ENCODE assay signal across 8 cellular contexts in genomic region chr17:7294614-7295153, GRCh38. TPM values are rescaled to one million over a fixed set of nuclear protein-coding genes. Genes with fewer than 3 reads are reported as not detected.
DNase-seq lines count a peak whose midpoint lies in the region; ATAC-seq and TF ChIP-seq lines count a peak whose summit lies in the region.

TSS of gene YBX2 (minus strand) at chr17:7294639. CDS start at chr17:7294500, 139 bp downstream.

- H3K27ac ChIP-seq in RWPE1 (peak within 1 kb of the TSS; percentile 81), left ventricle myocardium inferior (replicated peaks) (peak within 1 kb of the TSS; percentile 87), skeletal muscle tissue (ENCODE audit: low read depth, low read length) (no peak within 1 kb of the TSS)

- POLR2A ChIA-PET in RWPE1 (lab: Yijun Ruan, JAX; ENCODE audit: low non-redundant PET): no interaction called here

- TF ChIP-seq CTCF in RWPE1 (conservative IDR thresholded peaks at IDR 0.05; ENCODE audit: low read depth) (no peak), left ventricle myocardium inferior (IDR thresholded peaks at IDR 0.05; ENCODE audit: borderline replicate concordance) (no peak)

- H3K27me3 ChIP-seq in left ventricle myocardium inferior (ENCODE audit: low read depth) (peaks cover 63% of the 10 kb centered on the region), skeletal muscle tissue (ENCODE audit: control insufficient read depth in 3 of 3, insufficient read depth in 3 of 3, low read length in 3 of 3) (peaks cover 0 to 7% (median 6%) of the 10 kb centered on the region in 3 donors)

- H3K9ac ChIP-seq in skeletal muscle tissue (ENCODE audit: low read depth in 1 of 3, low read length in 3 of 3): peak within 1 kb of the TSS in 2 of 3 donors; percentile 51 to 72

- intact Hi-C loops in left ventricle myocardium inferior (cut with micrococcal nuclease): no loop called here

- no peak for ATAC-seq in HG03025 (IDR thresholded peaks at IDR 0.05; ENCODE audit: low FRiP score, unreplicated experiment)

- H3K4me1 ChIP-seq in left ventricle myocardium inferior (peaks cover 72% of the 10 kb centered on the region), skeletal muscle tissue (ENCODE audit: control insufficient read depth in 3 of 3, insufficient read depth in 3 of 3, low read length in 3 of 3) (peaks cover 53 to 63% (median 61%) of the 10 kb centered on the region in 3 donors)

- H3K4me3 ChIP-seq in left ventricle myocardium inferior (peak within 1 kb of the TSS; percentile 50), skeletal muscle tissue (ENCODE audit: low read length in 3 of 3) (peak within 1 kb of the TSS in 2 of 3 donors; percentile 60 to 61)

- H3K36me3 ChIP-seq in left ventricle myocardium inferior (no peaks in the 10 kb centered on the region), skeletal muscle tissue (ENCODE audit: control insufficient read depth in 3 of 3, insufficient read depth in 3 of 3, low read length in 3 of 3) (no peaks in the 10 kb centered on the region)

- CTCF ChIA-PET in RWPE1 (lab: Yijun Ruan, JAX): no interaction called here

- DNase-seq in D341Med (ENCODE audit: low spot score): peak; percentile 76
- peak; percentile 84 for DNase-seq in HuH-7 (ENCODE audit: low spot score)
- peak; percentile 93 for DNase-seq in RWPE1 (ENCODE audit: low spot score)
- peak; percentile 79 for DNase-seq in activated naive CD4-positive, alpha-beta T cell treated with Interleukin-2 at 50 U/mL for 16 hours
- DNase-seq in left ventricle myocardium inferior: peak; percentile 64
- no peak for DNase-seq in Kasumi-1 (lab: John Stamatoyannopoulos, UW)

- no peaks in the 10 kb centered on the region for H3K9me3 ChIP-seq in left ventricle myocardium inferior (replicated peaks)
- no peaks in the 10 kb centered on the region for H3K9me3 ChIP-seq in skeletal muscle tissue (ENCODE audit: control insufficient read depth in 3 of 3, low read length in 3 of 3)

RNA-seq across cellular contexts. Expression of gene YBX2, which starts in this region (rescaled TPM):
- total RNA-seq in left ventricle myocardium inferior: 0.77 TPM
- 0.52 TPM for total RNA-seq in skeletal muscle tissue

Comparison
In these comparisons a context has a peak if more than half of its experiments do, and no peak if none do; other contexts are left out.
1. Peak in DNase-seq, H3K4me3 ChIP-seq and H3K27ac ChIP-seq in left ventricle myocardium inferior; RNA of the gene not detected or under 1 TPM.
2. DNase-seq: peak in D341Med (single experiment), HuH-7 (single experiment), RWPE1 (single experiment) and activated naive CD4-positive, alpha-beta T cell treated with Interleukin-2 at 50 U/mL for 16 hours (single experiment); none in Kasumi-1 (0 of 2).